In genomic region chr14:74931744-74932143, GRCh38 we compare ENCODE assay signal across 13 cellular contexts. TPM values are rescaled to one million over a fixed set of nuclear protein-coding genes. Genes with fewer than 3 reads are reported as not detected.
A peak's percentile ranks its signal among the peaks of the same experiment; 100 is the strongest.
DNase-seq lines count a peak whose midpoint lies in the region; ATAC-seq, FAIRE-seq and TF ChIP-seq lines count a peak whose summit lies in the region.
"Not testable (repeated sequence)": the region's sequence is repeated elsewhere in the genome, so short reads cannot be mapped to it uniquely, and the experiment has no call there.
"Had no signal": no experiment of that assay in that cellular context is flagged by ENCODE, and none has a peak within 500 bp of the region (broad histone marks: within the 10 kb centered on the region; RNA-seq: fewer than 3 reads in every experiment).

No MANE protein-coding gene starts in this region.

- H3K4me1 ChIP-seq in Karpas-422 (ENCODE audit: low read length) (peaks cover 70% of the 10 kb centered on the region), heart right ventricle (peaks cover 9 to 48% (median 40%) of the 10 kb centered on the region in 9 donors), gastrocnemius medialis (peaks cover 23 to 32% of the 10 kb centered on the region in 2 donors)
- H3K4me1 ChIP-seq in endothelial cell of umbilical vein (ENCODE audit: control insufficient read depth, extremely low read depth, insufficient read depth, low read length) = not testable (repeated sequence)

- TF ChIP-seq CTCF in endothelial cell of umbilical vein (IDR thresholded peaks at IDR 0.05; ENCODE audit: extremely low read depth in 1 of 2, insufficient read depth in 1 of 2, low read depth in 1 of 2, low read length in 2 of 2); heart right ventricle (IDR thresholded peaks at IDR 0.05); gastrocnemius medialis (IDR thresholded peaks at IDR 0.05 in 4 of 5, conservative IDR thresholded peaks at IDR 0.05 in 1 of 5): not testable (repeated sequence)

- not testable (repeated sequence) for FAIRE-seq in endothelial cell of umbilical vein (lab: Jason Lieb, UNC)

- H3K9me3 ChIP-seq in Karpas-422 (ENCODE audit: low read length); endothelial cell of umbilical vein (replicated peaks; ENCODE audit: control insufficient read depth, insufficient read depth, low read length); heart right ventricle; gastrocnemius medialis: not testable (repeated sequence)

- not testable (repeated sequence) for H3K4me2 ChIP-seq in Karpas-422 (ENCODE audit: low read depth, low read length, poor library complexity, severe bottlenecking); endothelial cell of umbilical vein (ENCODE audit: insufficient read depth, low read length)

- H3K9me2 ChIP-seq in Karpas-422 (replicated peaks; ENCODE audit: insufficient read depth, low read length) = not testable (repeated sequence)

- not testable (repeated sequence) for TF ChIP-seq POLR2A in endothelial cell of umbilical vein (IDR thresholded peaks at IDR 0.05; ENCODE audit: low read depth, low read length); gastrocnemius medialis (IDR thresholded peaks at IDR 0.05)

- not testable (repeated sequence) for H3K9ac ChIP-seq in Karpas-422 (ENCODE audit: low read length); endothelial cell of umbilical vein (replicated peaks; ENCODE audit: extremely low read depth, insufficient read depth, low read length)

- intact Hi-C loops in endothelial cell of umbilical vein (cut with micrococcal nuclease) = loop anchor here (1.0 kb wide), 1 partner anchor 9 kb away; no protein-coding TSS in a partner anchor
- intact Hi-C loops in heart right ventricle (cut with DNase I) = loop anchor here in 1 of 10 donors (10.0 kb wide), 1 partner anchor 363 kb away; no protein-coding TSS in a partner anchor
- intact Hi-C loops in posterior vena cava (cut with DNase I); gastrocnemius medialis (cut with DNase I; ENCODE audit: low total_unique reads): not testable (repeated sequence)

- not testable (repeated sequence) for H3K4me3 ChIP-seq in Karpas-422 (ENCODE audit: low read length); endothelial cell of umbilical vein (replicated peaks in 1 of 3; ENCODE audit: insufficient read depth in 1 of 3, low read depth in 1 of 3, low read length in 3 of 3); heart right ventricle; gastrocnemius medialis

- not testable (repeated sequence) for H4K20me1 ChIP-seq in Karpas-422 (ENCODE audit: insufficient read depth, low read depth, low read length); endothelial cell of umbilical vein (replicated peaks; ENCODE audit: control insufficient read depth, extremely low read depth, insufficient read depth, low read length)

- not testable (repeated sequence) for H3K27me3 ChIP-seq in Karpas-422 (ENCODE audit: low read length); endothelial cell of umbilical vein (ENCODE audit: control insufficient read depth in 2 of 2, insufficient read depth in 2 of 2, low read length in 2 of 2); heart right ventricle; gastrocnemius medialis

- dilution Hi-C loops in endothelial cell of umbilical vein (cut with MboI; ENCODE audit: extremely low pct_ligation_motif_present, low sequenced_read_pairs) = not testable (repeated sequence)

- DNase-seq in Karpas-422; endothelial cell of umbilical vein (ENCODE audit: low read depth, low spot score); heart right ventricle; gastrocnemius medialis: not testable (repeated sequence)
- DNase-seq in posterior vena cava (ENCODE audit: low spot score) = peak; percentile 41

- CTCF ChIA-PET in endothelial cell of umbilical vein (lab: Charles Lee) = interaction anchor here (0.9 to 3.5 kb wide), 6 partner anchors 9 to 157 kb away, joined by 3 to 18 read pairs (median 10); partner anchors contain the start of gene RPS6KL1

- H2AFZ ChIP-seq in Karpas-422 (ENCODE audit: low read length); endothelial cell of umbilical vein (ENCODE audit: low read depth, low read length): not testable (repeated sequence)

- POLR2A ChIA-PET in endothelial cell of umbilical vein (lab: Charles Lee) = interaction anchor here (0.5 to 1.3 kb wide), 2 partner anchors 9 to 364 kb away, joined by 4 to 5 read pairs; partner anchors contain the start of gene RPS6KL1

- not testable (repeated sequence) for BruUV-seq in endothelial cell of umbilical vein (replicated peaks; lab: Mats Ljungman, UMichigan)

- not testable (repeated sequence) for H3K36me3 ChIP-seq in Karpas-422 (ENCODE audit: insufficient read depth, low read length); endothelial cell of umbilical vein (ENCODE audit: control insufficient read depth in 2 of 2, extremely low read depth in 1 of 2, insufficient read depth in 2 of 2, low read length in 2 of 2); heart right ventricle; gastrocnemius medialis

- WGBS in heart right ventricle, 2 donors = 83% methylated on average over 9 of the region's 9 CpGs

- H3K27ac ChIP-seq in Karpas-422 (ENCODE audit: low read length) (peak overlapping the region; percentile 89), endothelial cell of umbilical vein (ENCODE audit: insufficient read depth, low read depth, low read length) (peak overlapping the region; percentile 25), heart right ventricle (peak overlapping the region in 7 of 10 donors; percentile 48 to 80 (median 55)), gastrocnemius medialis (peak overlapping the region; percentile 9 to 74 (median 56))

- not testable (repeated sequence) for H3K79me2 ChIP-seq in Karpas-422 (ENCODE audit: low read length); endothelial cell of umbilical vein (ENCODE audit: control insufficient read depth, insufficient read depth, low read length)

- not testable (repeated sequence) for ATAC-seq in heart right ventricle, gastrocnemius medialis

- H3K9me1 ChIP-seq in endothelial cell of umbilical vein (replicated peaks; ENCODE audit: control insufficient read depth, extremely low read depth, insufficient read depth, low read length) = not testable (repeated sequence)

- in situ Hi-C loops in gastrocnemius medialis (cut with MboI; ENCODE audit: low sequenced_read_pairs in 4 of 4) = loop anchor here in 2 of 4 donors (25.0 kb wide), 1 partner anchor 156 kb away; no protein-coding TSS in a partner anchor

RNA-seq across cellular contexts. Expression of gene RPS6KL1, which starts 8.7 kb away (rescaled TPM):
- 34.3 and 60.2 TPM in 2 replicates for total RNA-seq in Karpas-422 (2014; rRNA removed; shearing (Covaris generic); ENCODE audit: low replicate concordance)
- total RNA-seq in endothelial cell of umbilical vein (23.8 and 25.6 TPM in 2 replicates), heart right ventricle (10 to 100 TPM; 14.5 to 27.0 (median 21.9) TPM), posterior vena cava (10 to 100 TPM in 1 of 2 donors, 1 to 10 TPM in 1; 9.6 to 17.0 TPM), gastrocnemius medialis (10 to 100 TPM; 11.7 to 34.4 (median 18.7) TPM)
- polyA plus RNA-seq in endothelial cell of umbilical vein (10.2 TPM in 2 replicates), heart right ventricle (10 to 100 TPM; 10.3 to 27.1 TPM)
- polyA plus RNA-seq in endothelial cell of umbilical vein (2011; cell fraction: cytosol; rRNA removed) = 8.3 and 9.6 TPM in 2 replicates
- polyA plus RNA-seq in endothelial cell of umbilical vein (2011; cell fraction: nucleus; rRNA removed) = 44.8 and 45.3 TPM in 2 replicates
- polyA plus RNA-seq in endothelial cell of umbilical vein (2012) = 15.8 and 17.7 TPM in 2 replicates
- polyA minus RNA-seq in endothelial cell of umbilical vein = 22.9 and 29.7 TPM in 2 replicates
- polyA minus RNA-seq in endothelial cell of umbilical vein (2011; cell fraction: cytosol; rRNA and poly(A)+ RNA removed) = 1.3 TPM
- polyA minus RNA-seq in endothelial cell of umbilical vein (2011; cell fraction: nucleus; rRNA and poly(A)+ RNA removed) = 21.8 and 24.8 TPM in 2 replicates
- total RNA-seq: A172 had no signal
- polyA plus RNA-seq: CD14-positive monocyte; CD8-positive, alpha-beta memory T cell had no signal

RNA-seq across cellular contexts. Expression of gene PGF, which starts 23.7 kb away (rescaled TPM):
- 3.5 and 8.3 TPM in 2 replicates for total RNA-seq in Karpas-422 (2014; rRNA removed; shearing (Covaris generic); ENCODE audit: low replicate concordance)
- 206 and 254 TPM in 2 replicates for total RNA-seq in endothelial cell of umbilical vein
- 89.0 and 102 TPM in 2 replicates for polyA plus RNA-seq in endothelial cell of umbilical vein
- polyA plus RNA-seq in endothelial cell of umbilical vein (2011; cell fraction: cytosol; rRNA removed) = 47.5 and 62.9 TPM in 2 replicates
- polyA plus RNA-seq in endothelial cell of umbilical vein (2011; cell fraction: nucleus; rRNA removed) = 103 TPM in 2 replicates
- 68.6 and 97.1 TPM in 2 replicates for polyA plus RNA-seq in endothelial cell of umbilical vein (2012)
- 49.2 and 69.1 TPM in 2 replicates for polyA minus RNA-seq in endothelial cell of umbilical vein
- not detected for polyA minus RNA-seq in endothelial cell of umbilical vein (2011; cell fraction: cytosol; rRNA and poly(A)+ RNA removed)
- polyA minus RNA-seq in endothelial cell of umbilical vein (2011; cell fraction: nucleus; rRNA and poly(A)+ RNA removed) = 84.1 and 105 TPM in 2 replicates
- 10 to 100 TPM in 1 of 10 donors, 1 to 10 TPM in 9; 2.1 to 22.5 (median 6.1) TPM for total RNA-seq in heart right ventricle
- polyA plus RNA-seq in heart right ventricle = 10 to 100 TPM in 1 of 2 donors, 1 to 10 TPM in 1; 6.8 to 12.2 TPM
- total RNA-seq in posterior vena cava = 10 to 100 TPM in 1 of 2 donors, 1 to 10 TPM in 1; 7.7 to 11.2 TPM
- 1 to 10 TPM; 2.2 to 7.8 (median 3.8) TPM for total RNA-seq in gastrocnemius medialis
- polyA plus RNA-seq: CD14-positive monocyte; CD8-positive, alpha-beta memory T cell had no signal

RNA-seq across cellular contexts. Expression of gene DLST, which starts 50.0 kb away (rescaled TPM):
- 101 and 105 TPM in 2 replicates for total RNA-seq in Karpas-422 (2014; rRNA removed; shearing (Covaris generic); ENCODE audit: low replicate concordance)
- total RNA-seq in endothelial cell of umbilical vein = 105 and 110 TPM in 2 replicates
- 91.0 and 98.4 TPM in 2 replicates for polyA plus RNA-seq in endothelial cell of umbilical vein
- 133 and 137 TPM in 2 replicates for polyA plus RNA-seq in endothelial cell of umbilical vein (2011; cell fraction: cytosol; rRNA removed)
- polyA plus RNA-seq in endothelial cell of umbilical vein (2011; cell fraction: nucleus; rRNA removed) = 153 and 154 TPM in 2 replicates
- 72.0 and 81.6 TPM in 2 replicates for polyA plus RNA-seq in endothelial cell of umbilical vein (2012)
- 130 and 139 TPM in 2 replicates for polyA minus RNA-seq in endothelial cell of umbilical vein
- polyA minus RNA-seq in endothelial cell of umbilical vein (2011; cell fraction: cytosol; rRNA and poly(A)+ RNA removed) = 38.6 TPM
- polyA minus RNA-seq in endothelial cell of umbilical vein (2011; cell fraction: nucleus; rRNA and poly(A)+ RNA removed) = 50.8 and 69.2 TPM in 2 replicates
- 100 to 1,000 TPM; 179 to 273 (median 227) TPM for total RNA-seq in heart right ventricle
- polyA plus RNA-seq in heart right ventricle = 10 to 100 TPM; 52.5 to 96.0 TPM
- 10 to 100 TPM; 70.4 to 85.0 TPM for total RNA-seq in posterior vena cava
- total RNA-seq in gastrocnemius medialis = 100 to 1,000 TPM in 2 of 4 donors, 10 to 100 TPM in 2; 71.3 to 157 (median 105) TPM

RNA-seq across cellular contexts. Expression of gene PROX2, which starts 55.8 kb away (rescaled TPM):
- total RNA-seq in Karpas-422 (2014; rRNA removed; shearing (Covaris generic); ENCODE audit: low replicate concordance) = 2.3 and 2.6 TPM in 2 replicates
- total RNA-seq in endothelial cell of umbilical vein = not detected in 2 replicates
- polyA plus RNA-seq in endothelial cell of umbilical vein = 0.01 TPM in 1 of 2 replicates, not detected in the other
- polyA plus RNA-seq in endothelial cell of umbilical vein (2011; cell fraction: cytosol; rRNA removed) = not detected in 2 replicates
- polyA plus RNA-seq in endothelial cell of umbilical vein (2011; cell fraction: nucleus; rRNA removed) = not detected in 2 replicates
- 0.15 and 0.23 TPM in 2 replicates for polyA plus RNA-seq in endothelial cell of umbilical vein (2012)
- polyA minus RNA-seq in endothelial cell of umbilical vein = 0.15 TPM in 1 of 2 replicates, not detected in the other
- polyA minus RNA-seq in endothelial cell of umbilical vein (2011; cell fraction: cytosol; rRNA and poly(A)+ RNA removed) = not detected
- not detected in 2 replicates for polyA minus RNA-seq in endothelial cell of umbilical vein (2011; cell fraction: nucleus; rRNA and poly(A)+ RNA removed)
- not detected for total RNA-seq in heart right ventricle
- not detected for polyA plus RNA-seq in heart right ventricle
- total RNA-seq in posterior vena cava = not detected
- not detected for total RNA-seq in gastrocnemius medialis
- total RNA-seq: A172, A673, GM23248, H1, H7 had no signal
- polyA plus RNA-seq: BJ; CD14-positive monocyte; CD8-positive, alpha-beta memory T cell had no signal

Comparison
In these comparisons a context has a peak if more than half of its experiments do, and no peak if none do; other contexts are left out.
1. H3K27ac ChIP-seq: peak in every context shown above with its lines; median percentile 89 in Karpas-422; 56 in gastrocnemius medialis; 55 in heart right ventricle; 25 in endothelial cell of umbilical vein.